Comparison of ENCODE assay signal across 8 cellular contexts in the genomic region with DNA sequence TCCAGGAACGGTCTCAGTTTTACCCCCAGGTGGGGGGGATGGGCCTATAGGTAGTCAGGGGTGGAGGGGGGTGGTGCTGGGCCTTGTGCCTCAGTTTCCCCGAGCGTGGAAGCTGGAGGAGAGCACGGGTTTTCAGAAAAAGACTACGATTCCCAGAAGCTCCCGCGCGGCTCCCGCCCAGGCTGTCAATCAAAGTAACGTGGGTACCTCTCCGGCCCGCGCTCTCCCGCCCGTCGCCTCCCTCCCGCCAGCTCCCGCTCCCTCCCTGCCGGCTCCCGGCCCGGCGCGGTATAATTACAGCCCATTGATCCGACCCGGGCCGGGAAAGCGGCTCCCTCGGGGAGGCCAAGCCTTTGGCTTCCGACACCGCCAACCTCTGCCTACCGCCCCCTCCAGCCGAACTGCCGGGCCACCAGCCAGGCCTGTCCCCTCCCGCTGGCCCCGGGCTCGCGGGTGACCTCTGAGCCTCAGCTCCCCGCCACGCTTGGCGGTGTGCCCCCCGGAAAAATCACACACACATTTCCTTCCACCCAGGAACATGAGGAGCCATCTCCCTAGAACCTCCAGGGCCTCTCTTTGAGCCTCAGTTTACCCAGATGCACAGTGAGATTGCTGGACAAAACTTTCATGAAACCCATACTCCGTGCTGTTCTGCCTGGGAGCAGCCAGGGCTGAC. TPM values are rescaled to one million over a fixed set of nuclear protein-coding genes. Genes with fewer than 3 reads are reported as not detected.
DNase-seq lines count a peak whose midpoint lies in the region; ATAC-seq, FAIRE-seq and TF ChIP-seq lines count a peak whose summit lies in the region.

No MANE protein-coding gene starts in this region.

- no peaks in the 10 kb centered on the region for H3K9me3 Mint-ChIP-seq in activated naive CD4-positive, alpha-beta T cell treated with anti-CD3 and anti-CD28 coated beads, Interleukin-2, amount 50 U/mL, for 72 hours

- no peaks in the 10 kb centered on the region for H3K79me2 ChIP-seq in SK-N-SH (ENCODE audit: insufficient read depth)

- H3K9me2 ChIP-seq in SK-N-SH: no peaks in the 10 kb centered on the region

- H2AFZ ChIP-seq in SK-N-SH (ENCODE audit: low read depth): peak overlapping the region; percentile 98

- H3K4me1 ChIP-seq in SK-N-SH (ENCODE audit: control insufficient read depth in 1 of 2, insufficient read depth in 2 of 2, low read depth in 1 of 2, low read length in 1 of 2) (peaks cover 0 to 14% of the 10 kb centered on the region in 2 experiments; a peak in 1 of 4 replicates), suprapubic skin (peaks cover 25% of the 10 kb centered on the region)

- H3K36me3 Mint-ChIP-seq in activated naive CD4-positive, alpha-beta T cell treated with anti-CD3 and anti-CD28 coated beads, Interleukin-2, amount 50 U/mL, for 72 hours: no peaks in the 10 kb centered on the region

- peak overlapping the region; percentile 91 to 92 for H3K27ac Mint-ChIP-seq in activated naive CD4-positive, alpha-beta T cell treated with anti-CD3 and anti-CD28 coated beads, Interleukin-2, amount 50 U/mL, for 72 hours

- TF ChIP-seq EP300 in SK-N-SH (IDR thresholded peaks at IDR 0.05; ENCODE audit: borderline replicate concordance in 1 of 2, low read depth in 1 of 2, low read length in 1 of 2): peak in 1 of 2 experiments; percentile 64; a peak in 1 of 4 replicates
- TF ChIP-seq EP300 in suprapubic skin (IDR thresholded peaks at IDR 0.05): no peak

- H3K9ac ChIP-seq in SK-N-SH: peak overlapping the region; percentile 61; the same call in 1 of the 2 replicates

- no peak for FAIRE-seq in H54 (lab: Jason Lieb, UNC)

- H3K27me3 ChIP-seq in SK-N-SH (ENCODE audit: insufficient read depth): peaks cover 25% of the 10 kb centered on the region
- no peaks in the 10 kb centered on the region for H3K27me3 ChIP-seq in suprapubic skin

- peak overlapping the region; percentile 74 to 83 for H3K27ac ChIP-seq in SK-N-SH (ENCODE audit: low read depth in 2 of 2, low read length in 1 of 2)
- peak overlapping the region; percentile 80 for H3K27ac ChIP-seq in suprapubic skin

- no peaks in the 10 kb centered on the region for H3K9me3 ChIP-seq in SK-N-SH
- no peaks in the 10 kb centered on the region for H3K9me3 ChIP-seq in suprapubic skin

- TF ChIP-seq RAD21 in SK-N-SH (IDR thresholded peaks at IDR 0.05; ENCODE audit: low read length): no peak

- H4K20me1 ChIP-seq in SK-N-SH (ENCODE audit: insufficient read depth): no peaks in the 10 kb centered on the region

- WGBS in SK-N-SH (ENCODE audit: low lambda C conversion rate): 2% methylated on average over 11 of the region's 42 CpGs
- WGBS in suprapubic skin: 0% methylated on average over 10 of the region's 42 CpGs

- TF ChIP-seq POLR2A in H54 (IDR thresholded peaks at IDR 0.05; ENCODE audit: low read depth, low read length): peak; percentile 45
- TF ChIP-seq POLR2A in NB4 (IDR thresholded peaks at IDR 0.05; ENCODE audit: extremely low read depth, insufficient read length): no peak
- no peak for TF ChIP-seq POLR2A in suprapubic skin (IDR thresholded peaks at IDR 0.05)

- peak overlapping the region; percentile 63 for H3K4me3 ChIP-seq in NB4 (ENCODE audit: low read depth, low read length)
- H3K4me3 ChIP-seq in SK-N-SH (ENCODE audit: low read depth in 2 of 2, low read length in 1 of 2): peak overlapping the region; percentile 49 to 68
- H3K4me3 ChIP-seq in suprapubic skin: peak overlapping the region; percentile 54

- peak overlapping the region; percentile 99 for H3K4me2 ChIP-seq in SK-N-SH

- POLR2A ChIA-PET in SK-N-SH (lab: Yijun Ruan, JAX): interaction anchor here (0.5 to 3.4 kb wide), 9 partner anchors 18 to 151 kb away, joined by 3 to 21 read pairs (median 5); no protein-coding TSS in a partner anchor

- no peak for TF ChIP-seq CTCF in NB4 (IDR thresholded peaks at IDR 0.05; ENCODE audit: low read depth, low read length)
- no peak for TF ChIP-seq CTCF in SK-N-SH (IDR thresholded peaks at IDR 0.05)
- TF ChIP-seq CTCF in suprapubic skin (IDR thresholded peaks at IDR 0.05): no peak

- ATAC-seq in activated naive CD4-positive, alpha-beta T cell treated with anti-CD3 and anti-CD28 coated beads, Interleukin-2, amount 50 U/mL, for 72 hours: peak; percentile 71 to 72

- DNase-seq in DMS 273 (lab: John Stamatoyannopoulos, UW; ENCODE audit: unreplicated experiment) (peak; percentile 99), H54 (ENCODE audit: insufficient read length, low spot score) (peak; percentile 98), NB4 (ENCODE audit: low read depth) (peak; percentile 83), SK-N-SH (peak; percentile 94), glomerular endothelial cell (ENCODE audit: extremely low read depth, low read depth, low spot score) (peak; percentile 47), occipital lobe (lab: John Stamatoyannopoulos, UW) (peak; percentile 83), suprapubic skin (ENCODE audit: low spot score in 2 of 2) (peak; percentile 95 to 97)
- DNase-seq in activated naive CD4-positive, alpha-beta T cell treated with anti-CD3 and anti-CD28 coated beads, Interleukin-2, amount 50 U/mL, for 72 hours (ENCODE audit: low spot score in 2 of 2): peak; percentile 80 to 88

- H3F3A ChIP-seq in SK-N-SH (replicated peaks; ENCODE audit: insufficient read depth): peaks cover 9% of the 10 kb centered on the region

- CTCF ChIA-PET in SK-N-SH (lab: Yijun Ruan, JAX): interaction anchor here (0.8 to 3.5 kb wide), 19 partner anchors 8 to 149 kb away, joined by 3 to 20 read pairs (median 5); a partner anchor contains a TSS

- H3K36me3 ChIP-seq in SK-N-SH (replicated peaks in 1 of 2; ENCODE audit: control insufficient read depth in 1 of 2, insufficient read depth in 2 of 2, low read length in 1 of 2): no peaks in the 10 kb centered on the region
- no peaks in the 10 kb centered on the region for H3K36me3 ChIP-seq in suprapubic skin

TF ChIP-seq in SK-N-SH, 30 proteins besides CTCF, POLR2A, EP300 and RAD21 (continues in another document):
- peak; percentile 64 for TF ChIP-seq NFIC (IDR thresholded peaks at IDR 0.05; ENCODE audit: borderline replicate concordance)
- TF ChIP-seq POLR2AphosphoS5 (IDR thresholded peaks at IDR 0.05; ENCODE audit: low read depth, low read length): peak; percentile 43; the same call in 1 of the 2 replicates
- TF ChIP-seq, protein P1, sequence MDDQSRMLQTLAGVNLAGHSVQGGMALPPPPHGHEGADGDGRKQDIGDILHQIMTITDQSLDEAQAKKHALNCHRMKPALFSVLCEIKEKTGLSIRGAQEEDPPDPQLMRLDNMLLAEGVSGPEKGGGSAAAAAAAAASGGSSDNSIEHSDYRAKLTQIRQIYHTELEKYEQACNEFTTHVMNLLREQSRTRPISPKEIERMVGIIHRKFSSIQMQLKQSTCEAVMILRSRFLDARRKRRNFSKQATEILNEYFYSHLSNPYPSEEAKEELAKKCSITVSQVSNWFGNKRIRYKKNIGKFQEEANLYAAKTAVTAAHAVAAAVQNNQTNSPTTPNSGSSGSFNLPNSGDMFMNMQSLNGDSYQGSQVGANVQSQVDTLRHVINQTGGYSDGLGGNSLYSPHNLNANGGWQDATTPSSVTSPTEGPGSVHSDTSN (IDR thresholded peaks at IDR 0.05): peak; percentile 99
- TF ChIP-seq, protein P2, sequence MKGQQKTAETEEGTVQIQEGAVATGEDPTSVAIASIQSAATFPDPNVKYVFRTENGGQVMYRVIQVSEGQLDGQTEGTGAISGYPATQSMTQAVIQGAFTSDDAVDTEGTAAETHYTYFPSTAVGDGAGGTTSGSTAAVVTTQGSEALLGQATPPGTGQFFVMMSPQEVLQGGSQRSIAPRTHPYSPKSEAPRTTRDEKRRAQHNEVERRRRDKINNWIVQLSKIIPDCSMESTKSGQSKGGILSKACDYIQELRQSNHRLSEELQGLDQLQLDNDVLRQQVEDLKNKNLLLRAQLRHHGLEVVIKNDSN (IDR thresholded peaks at IDR 0.05; ENCODE audit: borderline replicate concordance, low read depth): 0 out of 2 replicates have a peak, but pooled peaks have one; percentile 9
- TF ChIP-seq SMC3 (IDR thresholded peaks at IDR 0.05; ENCODE audit: low read depth, low read length): no peak
- TF ChIP-seq CHD2 (IDR thresholded peaks at IDR 0.05; ENCODE audit: low read length, partially characterized antibody): peak; percentile 44
- peak; percentile 18; the same call in 1 of the 2 replicates for TF ChIP-seq GATA2 (CRISPR knock-in tag; IDR thresholded peaks at IDR 0.05)

RNA-seq across cellular contexts. Expression of a gene that starts 7.2 kb away (rescaled TPM):
- 1.7 and 2.3 TPM in 2 replicates for polyA plus RNA-seq in SK-N-SH (2012; rRNA removed)
- polyA plus RNA-seq in SK-N-SH (2012; cell fraction: cytosol; rRNA removed): 0.97 and 1.9 TPM in 2 replicates
- polyA plus RNA-seq in SK-N-SH (2012; cell fraction: nucleus; rRNA removed): 10.0 and 17.5 TPM in 2 replicates
- 1 to 10 TPM; 4.5 to 5.0 TPM for total RNA-seq in activated naive CD4-positive, alpha-beta T cell treated with anti-CD3 and anti-CD28 coated beads, Interleukin-2, amount 50 U/mL, for 72 hours
- total RNA-seq in glomerular endothelial cell (20.8 and 32.8 TPM in 2 replicates), occipital lobe (6.1 TPM), suprapubic skin (10 to 100 TPM; 18.2 to 35.6 (median 27.3) TPM)

RNA-seq across cellular contexts. Expression of a gene that starts 26.0 kb away (rescaled TPM):
- 479 and 519 TPM in 2 replicates for polyA plus RNA-seq in SK-N-SH (2012; rRNA removed)
- 268 and 361 TPM in 2 replicates for polyA plus RNA-seq in SK-N-SH (2012; cell fraction: cytosol; rRNA removed)
- 542 and 572 TPM in 2 replicates for polyA plus RNA-seq in SK-N-SH (2012; cell fraction: nucleus; rRNA removed)
- 100 to 1,000 TPM; 335 to 405 TPM for total RNA-seq in activated naive CD4-positive, alpha-beta T cell treated with anti-CD3 and anti-CD28 coated beads, Interleukin-2, amount 50 U/mL, for 72 hours
- 343 and 401 TPM in 2 replicates for total RNA-seq in glomerular endothelial cell
- total RNA-seq in occipital lobe: 95.8 TPM
- total RNA-seq in suprapubic skin: 100 to 1,000 TPM; 339 to 403 (median 382) TPM

RNA-seq across cellular contexts. Expression of a gene that starts 57.9 kb away (rescaled TPM):
- polyA plus RNA-seq in SK-N-SH (2012; rRNA removed): 14.6 and 32.4 TPM in 2 replicates
- polyA plus RNA-seq in SK-N-SH (2012; cell fraction: cytosol; rRNA removed): 14.6 and 27.8 TPM in 2 replicates
- polyA plus RNA-seq in SK-N-SH (2012; cell fraction: nucleus; rRNA removed): 33.0 and 35.6 TPM in 2 replicates
- 10 to 100 TPM in 1 of 2 donors, 1 to 10 TPM in 1; 3.1 to 11.4 TPM for total RNA-seq in activated naive CD4-positive, alpha-beta T cell treated with anti-CD3 and anti-CD28 coated beads, Interleukin-2, amount 50 U/mL, for 72 hours
- total RNA-seq in glomerular endothelial cell: 77.3 and 105 TPM in 2 replicates
- 56.8 TPM for total RNA-seq in occipital lobe
- total RNA-seq in suprapubic skin: 10 to 100 TPM; 49.9 to 76.2 (median 57.1) TPM

RNA-seq across cellular contexts. Expression of a gene that starts 58.9 kb away (rescaled TPM):
- 2.6 and 3.3 TPM in 2 replicates for polyA plus RNA-seq in SK-N-SH (2012; rRNA removed)
- 0.95 and 1.2 TPM in 2 replicates for polyA plus RNA-seq in SK-N-SH (2012; cell fraction: cytosol; rRNA removed)
- 9.8 and 10.4 TPM in 2 replicates for polyA plus RNA-seq in SK-N-SH (2012; cell fraction: nucleus; rRNA removed)
- total RNA-seq in activated naive CD4-positive, alpha-beta T cell treated with anti-CD3 and anti-CD28 coated beads, Interleukin-2, amount 50 U/mL, for 72 hours: 1 to 10 TPM; 3.3 to 8.2 TPM
- 0.58 and 0.88 TPM in 2 replicates for total RNA-seq in glomerular endothelial cell
- total RNA-seq in occipital lobe: 0.16 TPM
- 1 to 10 TPM in 2 of 4 donors, under 1 TPM in 1, not detected in 1; 0.23 to 1.4 (median 1.3) TPM for total RNA-seq in suprapubic skin

Comparison
In these comparisons a context has a peak if more than half of its experiments do, and no peak if none do; other contexts are left out.
1. Peak in every context shown above with its lines: DNase-seq, ATAC-seq, H3K4me3 ChIP-seq and H3K27ac ChIP-seq.
2. DNase-seq: peak in every context shown above with its lines; median percentile 99 in DMS 273; 98 in H54; 96 in suprapubic skin; 94 in SK-N-SH; 84 in activated naive CD4-positive, alpha-beta T cell treated with anti-CD3 and anti-CD28 coated beads, Interleukin-2, amount 50 U/mL, for 72 hours; 83 in NB4; 83 in occipital lobe; 47 in glomerular endothelial cell.